Comparison of ENCODE assay signal across 24 cellular contexts in the genomic region with DNA sequence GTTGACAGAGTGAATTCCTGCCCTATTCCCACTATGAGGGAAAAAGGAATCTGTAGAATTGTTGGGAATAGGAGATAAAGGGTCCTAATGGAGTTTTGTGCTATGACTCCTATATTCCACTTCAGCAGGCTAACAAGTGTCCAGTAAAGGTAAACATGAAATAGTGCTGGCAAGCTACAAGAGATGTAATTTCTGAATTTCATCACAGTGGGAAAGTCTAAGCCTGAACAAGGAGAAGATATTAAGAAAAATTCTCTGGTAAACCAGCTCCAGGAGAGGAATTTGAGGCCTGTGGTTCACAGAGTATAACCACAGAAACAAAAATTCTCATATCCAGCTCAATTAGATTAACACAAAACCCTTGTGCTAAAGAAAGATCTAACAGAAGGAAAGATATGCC. TPM values are rescaled to one million over a fixed set of nuclear protein-coding genes. Genes with fewer than 3 reads are reported as not detected.
"Had no signal": no experiment of that assay in that cellular context is flagged by ENCODE, and none has a peak within 500 bp of the region (broad histone marks: within the 10 kb centered on the region; RNA-seq: fewer than 3 reads in every experiment).

No MANE protein-coding gene starts in this region.

- H3K27ac Mint-ChIP-seq: effector memory CD8-positive, alpha-beta T cell; naive thymus-derived CD8-positive, alpha-beta T cell; stimulated activated naive B cell treated with anti-CD40 and anti-IgM and Interleukin-4, amounts not matched to agents 10 μg/mL and 1 μg/mL and 100 μg/mL, for 72 hours; stimulated activated naive CD8-positive, alpha-beta T cell treated with anti-CD3 and anti-CD28 coated beads, Interleukin-15, amount 100 ng/mL, for 72 hours had no signal

- H3K4me3 ChIP-seq: esophagus muscularis mucosa, gastroesophageal sphincter, psoas muscle, skin epidermis, thoracic aorta had no signal

- H3K36me3 ChIP-seq: esophagus muscularis mucosa, gastroesophageal sphincter, neutrophil, thoracic aorta had no signal

- H3K9me3 ChIP-seq: esophagus muscularis mucosa, gastroesophageal sphincter, neutrophil, psoas muscle, thoracic aorta had no signal

- ATAC-seq: effector memory CD8-positive, alpha-beta T cell; gastroesophageal sphincter; left lobe of liver; naive thymus-derived CD8-positive, alpha-beta T cell; psoas muscle; sciatic nerve; stimulated activated naive B cell treated with anti-CD40 and anti-IgM and Interleukin-4, amounts not matched to agents 10 μg/mL and 1 μg/mL and 100 μg/mL, for 72 hours; stimulated activated naive CD8-positive, alpha-beta T cell treated with anti-CD3 and anti-CD28 coated beads, Interleukin-15, amount 100 ng/mL, for 72 hours had no signal

- H3K4me3 Mint-ChIP-seq: effector memory CD8-positive, alpha-beta T cell; naive thymus-derived CD8-positive, alpha-beta T cell; stimulated activated naive B cell treated with anti-CD40 and anti-IgM and Interleukin-4, amounts not matched to agents 10 μg/mL and 1 μg/mL and 100 μg/mL, for 72 hours; stimulated activated naive CD8-positive, alpha-beta T cell treated with anti-CD3 and anti-CD28 coated beads, Interleukin-15, amount 100 ng/mL, for 72 hours had no signal

- H3K4me1 ChIP-seq: esophagus muscularis mucosa, gastroesophageal sphincter, psoas muscle had no signal

- H3K27me3 ChIP-seq: esophagus muscularis mucosa, gastroesophageal sphincter, neutrophil had no signal

- H3K9me3 Mint-ChIP-seq: effector memory CD8-positive, alpha-beta T cell; naive thymus-derived CD8-positive, alpha-beta T cell; stimulated activated naive B cell treated with anti-CD40 and anti-IgM and Interleukin-4, amounts not matched to agents 10 μg/mL and 1 μg/mL and 100 μg/mL, for 72 hours had no signal

- DNase-seq: effector memory CD8-positive, alpha-beta T cell; foreskin fibroblast; kidney glomerular epithelial cell; mammary epithelial cell; naive thymus-derived CD8-positive, alpha-beta T cell; psoas muscle; stimulated activated CD4-positive, alpha-beta T cell treated with anti-CD3 and anti-CD28 coated beads, Interleukin-2, amount 100 ng/mL, for 24 hours; stimulated activated CD4-positive, alpha-beta T cell treated with anti-CD3 and anti-CD28 coated beads, Interleukin-4, amount 100 ng/mL, for 4 hours; stimulated activated naive B cell treated with anti-CD40 and anti-IgM and Interleukin-4, amounts not matched to agents 10 μg/mL and 1 μg/mL and 100 μg/mL, for 72 hours; stimulated activated naive CD8-positive, alpha-beta T cell treated with anti-CD3 and anti-CD28 coated beads, Interleukin-15, amount 100 ng/mL, for 72 hours; substantia nigra; trophoblast cell had no signal

- H3K27ac ChIP-seq: epithelial cell of prostate, esophagus muscularis mucosa, gastroesophageal sphincter, neutrophil, psoas muscle, skin epidermis, thoracic aorta had no signal

- H3K36me3 Mint-ChIP-seq: stimulated activated naive B cell treated with anti-CD40 and anti-IgM and Interleukin-4, amounts not matched to agents 10 μg/mL and 1 μg/mL and 100 μg/mL, for 72 hours had no signal

RNA-seq across cellular contexts. Expression of gene C6orf58, which starts 10.3 kb away (rescaled TPM):
- total RNA-seq: esophagus muscularis mucosa; gastroesophageal sphincter; left lobe of liver; lower leg skin; mesenteric fat pad; mononuclear cell; naive thymus-derived CD8-positive, alpha-beta T cell; psoas muscle; sciatic nerve; thoracic aorta; urinary bladder had no signal
- polyA plus RNA-seq: mammary epithelial cell; naive thymus-derived CD8-positive, alpha-beta T cell; psoas muscle; urinary bladder had no signal
